In genomic region chr1:228083871-228084278, GRCh38 we compare ENCODE assay signal across 8 cellular contexts. TPM values are rescaled to one million over a fixed set of nuclear protein-coding genes. Genes with fewer than 3 reads are reported as not detected.
A peak's percentile ranks its signal among the peaks of the same experiment; 100 is the strongest.
DNase-seq lines count a peak whose midpoint lies in the region; ATAC-seq and TF ChIP-seq lines count a peak whose summit lies in the region.

No MANE protein-coding gene starts in this region.

- DNase-seq in ELF-1 (ENCODE audit: low read depth, low spot score) (peak; percentile 53), RPMI8226 (peak; percentile 71), neural progenitor cell (ENCODE audit: low spot score) (peak; percentile 50), SHP77 (lab: John Stamatoyannopoulos, UW) (no peak)
- no peak for DNase-seq in stimulated activated naive CD4-positive, alpha-beta T cell treated with Interleukin-2 at 50 U/mL for 16 hours (lab: John Stamatoyannopoulos, UW)

- peaks cover 2% of the 10 kb centered on the region for H3K9me3 Mint-ChIP-seq in neural progenitor cell

- peaks cover 25% of the 10 kb centered on the region for H3K36me3 Mint-ChIP-seq in neural progenitor cell

- H3K4me3 ChIP-seq in esophagus (ENCODE audit: low read depth in 1 of 2, low read length in 2 of 2): peak overlapping the region; percentile 93 to 99
- H3K4me3 ChIP-seq in neural progenitor cell: peak overlapping the region; percentile 100

- peaks cover 9% of the 10 kb centered on the region for H3K27me3 Mint-ChIP-seq in neural progenitor cell (ENCODE audit: insufficient read depth, low read depth)

- peaks cover 63% of the 10 kb centered on the region for H3K79me2 ChIP-seq in neural progenitor cell (ENCODE audit: low read depth)

- H3K27ac ChIP-seq in esophagus (ENCODE audit: low read depth in 2 of 2, low read length in 1 of 2): peak overlapping the region; percentile 96 to 99
- no peak overlapping the region for H3K27ac ChIP-seq in neural progenitor cell

- H3K27ac Mint-ChIP-seq in neural progenitor cell: peak overlapping the region; percentile 96

- peak overlapping the region; percentile 99 for H3K4me3 Mint-ChIP-seq in neural progenitor cell

- H3K4me1 ChIP-seq in esophagus (ENCODE audit: control insufficient read depth in 2 of 2, insufficient read depth in 2 of 2, low read length in 1 of 2): peaks cover 16 to 33% of the 10 kb centered on the region in 2 donors
- peaks cover 26% of the 10 kb centered on the region for H3K4me1 ChIP-seq in neural progenitor cell

- H3K27me3 ChIP-seq in esophagus (ENCODE audit: control insufficient read depth in 1 of 2, insufficient read depth in 2 of 2, low read length in 2 of 2) (no peaks in the 10 kb centered on the region), neural progenitor cell (no peaks in the 10 kb centered on the region)

- H4K20me1 ChIP-seq in neural progenitor cell (ENCODE audit: low read depth): peaks cover 60% of the 10 kb centered on the region

- no peak overlapping the region for H2AFZ ChIP-seq in neural progenitor cell (replicated peaks)

- ATAC-seq in GM19397 (IDR thresholded peaks at IDR 0.05; ENCODE audit: unreplicated experiment) (no peak), GM18861 (IDR thresholded peaks at IDR 0.05; ENCODE audit: unreplicated experiment) (no peak)

- peak overlapping the region; percentile 98 for H3K4me2 ChIP-seq in neural progenitor cell

- peaks cover 6% of the 10 kb centered on the region for H3F3A ChIP-seq in neural progenitor cell (ENCODE audit: low read depth)

- H3K9ac ChIP-seq in neural progenitor cell: peak overlapping the region; percentile 99

- H3K4me1 Mint-ChIP-seq in neural progenitor cell: peaks cover 48% of the 10 kb centered on the region

- 2 to 4% methylated on average over 17 of the region's 17 CpGs for WGBS in esophagus, 2 donors

- H3K9me3 ChIP-seq in esophagus (ENCODE audit: control insufficient read depth in 2 of 2, insufficient read depth in 1 of 2, low read depth in 1 of 2, low read length in 1 of 2): no peaks in the 10 kb centered on the region
- H3K9me3 ChIP-seq in neural progenitor cell (ENCODE audit: low read depth): no peaks in the 10 kb centered on the region

- peak; percentile 4 for TF ChIP-seq CTCF in neural progenitor cell (IDR thresholded peaks at IDR 0.05)

- H3K36me3 ChIP-seq in esophagus (ENCODE audit: control insufficient read depth in 2 of 2, insufficient read depth in 2 of 2, low read length in 1 of 2): peaks cover 0 to 7% of the 10 kb centered on the region in 2 donors
- no peaks in the 10 kb centered on the region for H3K36me3 ChIP-seq in neural progenitor cell

RNA-seq across cellular contexts. Expression of gene ARF1, which starts 1.4 kb away (rescaled TPM):
- 100 to 1,000 TPM; 180 to 295 TPM for polyA plus RNA-seq in esophagus
- 95.1 and 147 TPM in 2 replicates for total RNA-seq in neural progenitor cell (ENCODE audit: low replicate concordance)

RNA-seq across cellular contexts. Expression of gene C1orf35, which starts 19.2 kb away (rescaled TPM):
- 10 to 100 TPM; 18.4 to 26.0 TPM for polyA plus RNA-seq in esophagus
- 11.8 and 19.7 TPM in 2 replicates for total RNA-seq in neural progenitor cell (ENCODE audit: low replicate concordance)

RNA-seq across cellular contexts. Expression of gene MRPL55, which starts 25.2 kb away (rescaled TPM):
- polyA plus RNA-seq in esophagus: 10 to 100 TPM; 87.0 to 94.9 TPM
- total RNA-seq in neural progenitor cell (ENCODE audit: low replicate concordance): 42.4 and 68.3 TPM in 2 replicates

RNA-seq across cellular contexts. Expression of gene GUK1, which starts 56.2 kb away (rescaled TPM):
- polyA plus RNA-seq in esophagus: 100 to 1,000 TPM; 299 to 484 TPM
- total RNA-seq in neural progenitor cell (ENCODE audit: low replicate concordance): 87.7 and 119 TPM in 2 replicates

Comparison
In these comparisons a context has a peak if more than half of its experiments do, and no peak if none do; other contexts are left out.
1. DNase-seq: peak in ELF-1 (single experiment), RPMI8226 (single experiment) and neural progenitor cell (single experiment); none in SHP77 (0 of 2) and stimulated activated naive CD4-positive, alpha-beta T cell treated with Interleukin-2 at 50 U/mL for 16 hours (single experiment).